Comparison of ENCODE assay signal across 14 cellular contexts in genomic region chr6:43940071-43940392, GRCh38.
DNase-seq lines count a peak whose midpoint lies in the region; ATAC-seq and TF ChIP-seq lines count a peak whose summit lies in the region.
"Had no signal": no experiment of that assay in that cellular context is flagged by ENCODE, and none has a peak within 500 bp of the region (broad histone marks: within the 10 kb centered on the region; RNA-seq: fewer than 3 reads in every experiment).

No MANE protein-coding gene starts in this region.

- H4K8ac ChIP-seq in neuronal stem cell (ENCODE audit: low read depth, low read length) = no peak overlapping the region

- H3K14ac ChIP-seq in neuronal stem cell (ENCODE audit: low read length) = no peak overlapping the region

- H3K27ac ChIP-seq in BLaER1 treated with 17β-estradiol and CSF1 and Interleukin-3, amounts not matched to agents 10 nM and 100 nM = no peak overlapping the region
- no peak overlapping the region for H3K27ac ChIP-seq in WERI-Rb-1
- no peak overlapping the region for H3K27ac ChIP-seq in neuronal stem cell (replicated peaks; ENCODE audit: low read length)
- no peak overlapping the region for H3K27ac ChIP-seq in testis
- H3K27ac ChIP-seq: C4-2B had no signal

- intact Hi-C loops in testis (cut with DNase I; ENCODE audit: low total_unique reads) = no loop called here

- no peaks in the 10 kb centered on the region for H3K36me3 ChIP-seq in BLaER1 treated with 17β-estradiol and CSF1 and Interleukin-3, amounts not matched to agents 10 nM and 100 nM
- H3K36me3 ChIP-seq in WERI-Rb-1 = no peaks in the 10 kb centered on the region
- no peaks in the 10 kb centered on the region for H3K36me3 ChIP-seq in neuronal stem cell (replicated peaks in 1 of 2; ENCODE audit: control insufficient read depth in 2 of 2, insufficient read depth in 2 of 2, low read length in 2 of 2)
- H3K36me3 ChIP-seq in testis (ENCODE audit: low read depth, missing control alignments) = no peaks in the 10 kb centered on the region

- no CpG with 5 or more reads among the region's 2 CpGs for WGBS in neuronal stem cell (ENCODE audit: extremely low coverage in 2 of 2, insufficient read length in 2 of 2, insufficient replicate concordance in 1 of 2), 2 donors
- 86 to 100% methylated on average over 2 of the region's 2 CpGs for WGBS in testis, 2 donors

- no peaks in the 10 kb centered on the region for H3K79me1 ChIP-seq in neuronal stem cell (ENCODE audit: low read depth, low read length)

- H3K4me1 ChIP-seq in BLaER1 treated with 17β-estradiol and CSF1 and Interleukin-3, amounts not matched to agents 10 nM and 100 nM = peaks cover 0 to 20% (median 13%) of the 10 kb centered on the region in 10 experiments; a peak in 18 of 20 replicates
- H3K4me1 ChIP-seq in neuronal stem cell (ENCODE audit: control insufficient read depth in 2 of 2, insufficient read depth in 1 of 2, low read depth in 1 of 2, low read length in 2 of 2) (peaks cover 8 to 13% of the 10 kb centered on the region in 2 donors), testis (no peaks in the 10 kb centered on the region)

- no peak overlapping the region for H4K91ac ChIP-seq in neuronal stem cell (ENCODE audit: low read depth, low read length, poor library complexity)

- no peak overlapping the region for H2BK15ac ChIP-seq in neuronal stem cell (ENCODE audit: low read length)

- peaks cover 8 to 15% (median 14%) of the 10 kb centered on the region in 11 experiments for H3K9me3 ChIP-seq in BLaER1 treated with 17β-estradiol and CSF1 and Interleukin-3, amounts not matched to agents 10 nM and 100 nM (replicated peaks in 1 of 11)
- H3K9me3 ChIP-seq in WERI-Rb-1 (ENCODE audit: severe bottlenecking) (peaks cover 8% of the 10 kb centered on the region), neuronal stem cell (replicated peaks in 1 of 2; ENCODE audit: control insufficient read depth in 2 of 2, insufficient read depth in 1 of 2, low read depth in 1 of 2, low read length in 2 of 2) (peaks cover 0 to 2% of the 10 kb centered on the region in 2 donors), testis (no peaks in the 10 kb centered on the region)

- no peak overlapping the region for H2BK120ac ChIP-seq in neuronal stem cell (ENCODE audit: low read depth, low read length)

- H3K4me2 ChIP-seq in BLaER1 treated with 17β-estradiol and CSF1 and Interleukin-3, amounts not matched to agents 10 nM and 100 nM = peak overlapping the region in 9 of 11 experiments; percentile 21 to 71 (median 60); a peak in 16 of 22 replicates
- no peak overlapping the region for H3K4me2 ChIP-seq in neuronal stem cell (ENCODE audit: insufficient read depth, low read length, poor library complexity, severe bottlenecking)

- H3K4me3 ChIP-seq in BLaER1 treated with 17β-estradiol and CSF1 and Interleukin-3, amounts not matched to agents 10 nM and 100 nM = no peak overlapping the region
- H3K4me3 ChIP-seq in WERI-Rb-1 (ENCODE audit: low read depth, low read length) (no peak overlapping the region), neuronal stem cell (ENCODE audit: low read length in 2 of 2) (no peak overlapping the region), testis (no peak overlapping the region)

- no peak overlapping the region for H3K9ac ChIP-seq in BLaER1 treated with 17β-estradiol and CSF1 and Interleukin-3, amounts not matched to agents 10 nM and 100 nM
- H3K9ac ChIP-seq in neuronal stem cell (ENCODE audit: low read depth, low read length, poor library complexity) = no peak overlapping the region

- no peak overlapping the region for H2AK5ac ChIP-seq in neuronal stem cell (ENCODE audit: low read depth, low read length)

- peak overlapping the region; percentile 2 for H3K18ac ChIP-seq in neuronal stem cell (ENCODE audit: low read length)

- no peak overlapping the region for H2AFZ ChIP-seq in neuronal stem cell (ENCODE audit: low read length)

- TF ChIP-seq POLR2A in testis (IDR thresholded peaks at IDR 0.05) = no peak

- no peak overlapping the region for H3K23ac ChIP-seq in neuronal stem cell (ENCODE audit: low read depth, low read length, poor library complexity)

- no peak overlapping the region for H3K4ac ChIP-seq in neuronal stem cell (ENCODE audit: low read length)

- TF ChIP-seq CTCF in WERI-Rb-1 (IDR thresholded peaks at IDR 0.05; ENCODE audit: low read depth, low read length) = no peak
- no peak for TF ChIP-seq CTCF in testis (IDR thresholded peaks at IDR 0.05)

- H3K27me3 ChIP-seq in BLaER1 treated with 17β-estradiol and CSF1 and Interleukin-3, amounts not matched to agents 10 nM and 100 nM = no peaks in the 10 kb centered on the region
- H3K27me3 ChIP-seq in WERI-Rb-1 (ENCODE audit: insufficient read depth, low read depth, severe bottlenecking) (no peaks in the 10 kb centered on the region), neuronal stem cell (ENCODE audit: control insufficient read depth in 3 of 3, insufficient read depth in 3 of 3, low read depth in 1 of 3, low read length in 3 of 3) (peaks cover 0 to 16% (median 0%) of the 10 kb centered on the region in 3 experiments), testis (no peaks in the 10 kb centered on the region)

- ATAC-seq in GM18520 (IDR thresholded peaks at IDR 0.05; ENCODE audit: unreplicated experiment) (no peak), HG03460 (IDR thresholded peaks at IDR 0.05; ENCODE audit: unreplicated experiment) (no peak)
- ATAC-seq: HCT116 had no signal

- H2BK12ac ChIP-seq in neuronal stem cell (ENCODE audit: low read length) = no peak overlapping the region

- DNase-seq in WERI-Rb-1 (peak; percentile 13), neuronal stem cell (ENCODE audit: low spot score) (no peak), testis (peak; percentile 6), midbrain (lab: John Stamatoyannopoulos, UW) (no peak), GM19240 (ENCODE audit: insufficient read length, low spot score) (no peak)
- DNase-seq: ACHN; CD4-positive, alpha-beta memory T cell; DMS79; EL had no signal

- no peak overlapping the region for H2BK5ac ChIP-seq in neuronal stem cell (ENCODE audit: low read length)

- H4K20me1 ChIP-seq in BLaER1 treated with 17β-estradiol and CSF1 and Interleukin-3, amounts not matched to agents 10 nM and 100 nM = no peaks in the 10 kb centered on the region

Comparison
In these comparisons a context has a peak if more than half of its experiments do, and no peak if none do; other contexts are left out.
1. DNase-seq: peak in WERI-Rb-1 (single experiment) and testis (single experiment); none in neuronal stem cell (single experiment), midbrain (single experiment) and GM19240 (single experiment).